ENCODE assay signal across 24 cellular contexts in the genomic region with DNA sequence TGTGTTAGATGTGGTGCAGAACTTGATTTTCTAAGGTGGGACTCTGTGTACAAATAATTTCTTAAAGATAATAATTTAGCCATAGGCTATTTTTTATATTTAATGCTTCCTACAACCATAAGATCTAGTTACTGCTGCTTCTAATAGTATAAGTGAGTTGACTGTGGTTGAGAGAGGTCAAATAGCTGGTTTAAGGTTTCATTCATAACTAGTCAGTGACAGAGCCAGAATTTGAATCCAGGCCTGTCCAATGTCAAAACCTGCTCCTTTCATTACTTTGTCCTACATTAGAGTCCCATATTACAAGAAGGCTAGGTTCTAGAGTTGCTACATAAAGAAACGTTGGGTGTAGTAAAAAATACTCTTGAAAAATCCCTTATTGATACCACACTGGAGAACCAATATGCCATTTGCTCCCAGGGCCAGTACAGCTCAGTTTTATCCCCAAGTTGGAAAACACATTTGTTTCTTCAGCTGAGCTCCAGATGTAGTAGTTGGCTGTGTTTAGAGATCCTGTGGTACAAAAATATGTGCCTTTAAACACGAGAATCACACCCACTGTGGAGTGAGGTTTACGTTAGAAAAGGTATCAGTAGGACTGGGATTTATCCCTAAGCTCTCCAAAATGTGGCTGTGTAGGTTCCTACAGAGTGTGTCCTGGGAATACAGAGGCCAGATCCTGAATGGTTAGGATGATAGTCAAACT.
DNase-seq lines count a peak whose midpoint lies in the region; ATAC-seq, FAIRE-seq and TF ChIP-seq lines count a peak whose summit lies in the region.
"Had no signal": no experiment of that assay in that cellular context is flagged by ENCODE, and none has a peak within 500 bp of the region (broad histone marks: within the 10 kb centered on the region; RNA-seq: fewer than 3 reads in every experiment).

No MANE protein-coding gene starts in this region.

- H3K27me3 ChIP-seq in astrocyte (ENCODE audit: insufficient read depth, low read length), result no peaks in the 10 kb centered on the region
- H3K27me3 ChIP-seq in fibroblast of lung (ENCODE audit: control insufficient read depth, insufficient read depth, low read length), result no peaks in the 10 kb centered on the region
- H3K27me3 ChIP-seq in stomach, result no peaks in the 10 kb centered on the region
- H3K27me3 ChIP-seq in lower lobe of right lung (ENCODE audit: low read depth), result no peaks in the 10 kb centered on the region
- H3K27me3 ChIP-seq in HAP-1 (ENCODE audit: low read depth), result no peaks in the 10 kb centered on the region
- H3K27me3 ChIP-seq: hepatocyte had no signal

- intact Hi-C loops in stomach (cut with DNase I; ENCODE audit: low total_unique reads), result no loop called here
- intact Hi-C loops in lower lobe of right lung (cut with DNase I), result no loop called here

- no peaks in the 10 kb centered on the region for H3K79me2 ChIP-seq in astrocyte (ENCODE audit: insufficient read depth, low read length)
- no peaks in the 10 kb centered on the region for H3K79me2 ChIP-seq in fibroblast of lung (ENCODE audit: control insufficient read depth, insufficient read depth, low read length)
- H3K79me2 ChIP-seq: hepatocyte had no signal

- H3K36me3 Mint-ChIP-seq in astrocyte (ENCODE audit: low read depth, unreplicated experiment), result no peaks in the 10 kb centered on the region
- H3K36me3 Mint-ChIP-seq: CD8-positive, alpha-beta T cell; T-cell had no signal

- H3K4me2 ChIP-seq in astrocyte (ENCODE audit: low read length) (peak overlapping the region; percentile 5), fibroblast of lung (ENCODE audit: extremely low read depth, insufficient read depth, low read length) (no peak overlapping the region)
- H3K4me2 ChIP-seq: GM23338, hepatocyte had no signal

- H3K9me3 ChIP-seq in astrocyte (ENCODE audit: insufficient read depth, low read depth, low read length) (no peaks in the 10 kb centered on the region), fibroblast of lung (ENCODE audit: control insufficient read depth, insufficient read depth, low read depth, low read length) (no peaks in the 10 kb centered on the region), stomach (no peaks in the 10 kb centered on the region), lower lobe of right lung (no peaks in the 10 kb centered on the region), HAP-1 (no peaks in the 10 kb centered on the region)

- 34 to 58% (median 41%) methylated on average over 3 of the region's 3 CpGs for WGBS in stomach, 5 donors

- H3K27me3 Mint-ChIP-seq in astrocyte (ENCODE audit: low read depth, unreplicated experiment), result no peaks in the 10 kb centered on the region
- H3K27me3 Mint-ChIP-seq: activated CD4-positive, alpha-beta T cell treated with anti-CD3 and anti-CD28 coated beads, Interleukin-2, amount 10 ng/mL, durations not matched to agents 7 days and 5 days had no signal

- H3K36me3 ChIP-seq in astrocyte (ENCODE audit: insufficient read depth, low read length) (no peaks in the 10 kb centered on the region), fibroblast of lung (ENCODE audit: control insufficient read depth, insufficient read depth, low read length) (no peaks in the 10 kb centered on the region), stomach (no peaks in the 10 kb centered on the region), lower lobe of right lung (no peaks in the 10 kb centered on the region), HAP-1 (replicated peaks) (no peaks in the 10 kb centered on the region)

- no peaks in the 10 kb centered on the region for H4K20me1 ChIP-seq in astrocyte (ENCODE audit: insufficient read depth, low read length)
- H4K20me1 ChIP-seq in fibroblast of lung (ENCODE audit: control insufficient read depth, extremely low read depth, insufficient read depth, low read length), result no peaks in the 10 kb centered on the region

- TF ChIP-seq EP300 in stomach (IDR thresholded peaks at IDR 0.05), result no peak

- no peak overlapping the region for H3K27ac Mint-ChIP-seq in astrocyte (ENCODE audit: unreplicated experiment)
- H3K27ac Mint-ChIP-seq: activated CD4-positive, alpha-beta T cell treated with anti-CD3 and anti-CD28 coated beads, Interleukin-2, amount 10 ng/mL, durations not matched to agents 7 days and 5 days; activated T-helper 2 cell treated with anti-CD3 and anti-CD28 coated beads, Interferon-gamma antibody, Interleukin-2, Interleukin-4, amounts not matched to agents 10 μg/mL and 5 μg/mL and 100 μg/mL, durations not matched to agents 14 hours and 24 hours and 36 hours; CD8-positive, alpha-beta T cell; GM23338; T-cell had no signal

- in situ Hi-C loops in HAP-1 (cut with MboI; ENCODE audit: low sequenced_read_pairs), result no loop called here

- ATAC-seq in lower lobe of right lung, result no peak
- ATAC-seq: CD8-positive, alpha-beta T cell; GM23338; T-cell had no signal

- DNase-seq in AG20443 (ENCODE audit: low spot score), result peak; percentile 32
- peak; percentile 81 for DNase-seq in astrocyte (ENCODE audit: low read depth)
- peak; percentile 73 to 81 for DNase-seq in fibroblast of lung (ENCODE audit: low read depth in 2 of 2)
- DNase-seq in stomach, result no peak
- DNase-seq in cerebellar cortex (ENCODE audit: low spot score), result no peak
- no peak for DNase-seq in GOT3 (lab: John Stamatoyannopoulos, UW)
- no peak for DNase-seq in lower lobe of right lung
- DNase-seq in HAP-1 (ENCODE audit: low spot score in 2 of 2), result no peak
- DNase-seq: activated CD4-positive, alpha-beta T cell treated with anti-CD3 and anti-CD28 coated beads, Interleukin-2, amount 10 ng/mL, durations not matched to agents 7 days and 5 days; CD8-positive, alpha-beta T cell; effector memory CD4-positive, alpha-beta T cell; NCI-H1694 treated with DMSO at 0.1 percent for 48 hours; NCI-H82; retina; Right ventricle myocardium superior; stimulated activated CD8-positive, alpha-beta memory T cell treated with anti-CD3 and anti-CD28 coated beads, Interleukin-4, amount 100 ng/mL, for 48 hours; T-cell had no signal

- peaks cover 7% of the 10 kb centered on the region for H3K4me1 Mint-ChIP-seq in astrocyte (ENCODE audit: low read depth, unreplicated experiment)
- H3K4me1 Mint-ChIP-seq: activated CD4-positive, alpha-beta T cell treated with anti-CD3 and anti-CD28 coated beads, Interleukin-2, amount 10 ng/mL, durations not matched to agents 7 days and 5 days; central memory CD8-positive, alpha-beta T cell; GM23338; T-cell had no signal

- H2AFZ ChIP-seq in astrocyte (ENCODE audit: low read depth, low read length), result no peak overlapping the region
- no peak overlapping the region for H2AFZ ChIP-seq in fibroblast of lung (ENCODE audit: low read length)
- H2AFZ ChIP-seq: GM23338, hepatocyte had no signal

- H3K9ac ChIP-seq in astrocyte (ENCODE audit: low read length) (no peak overlapping the region), fibroblast of lung (ENCODE audit: insufficient read depth, low read length) (no peak overlapping the region)

- TF ChIP-seq CTCF in astrocyte (IDR thresholded peaks at IDR 0.05; ENCODE audit: insufficient read depth, low read depth, low read length), result no peak
- no peak for TF ChIP-seq CTCF in fibroblast of lung (conservative IDR thresholded peaks at IDR 0.05 in 1 of 2, IDR thresholded peaks at IDR 0.05 in 1 of 2; ENCODE audit: low read depth in 1 of 2, low read length in 2 of 2)
- no peak for TF ChIP-seq CTCF in stomach (IDR thresholded peaks at IDR 0.05)
- TF ChIP-seq CTCF in lower lobe of right lung (IDR thresholded peaks at IDR 0.05), result no peak

- H3K4me3 Mint-ChIP-seq in astrocyte (ENCODE audit: unreplicated experiment), result no peak overlapping the region
- H3K4me3 Mint-ChIP-seq: activated CD4-positive, alpha-beta T cell treated with anti-CD3 and anti-CD28 coated beads, Interleukin-2, amount 10 ng/mL, durations not matched to agents 7 days and 5 days; CD8-positive, alpha-beta T cell; central memory CD8-positive, alpha-beta T cell; GM23338; T-cell had no signal

- FAIRE-seq in astrocyte (lab: Jason Lieb, UNC), result no peak
- FAIRE-seq: GM12891, islet of Langerhans had no signal

- peaks cover 3% of the 10 kb centered on the region for H3K4me1 ChIP-seq in astrocyte (ENCODE audit: insufficient read depth, low read length)
- no peaks in the 10 kb centered on the region for H3K4me1 ChIP-seq in fibroblast of lung (ENCODE audit: control insufficient read depth, extremely low read depth, insufficient read depth, low read length)
- peaks cover 5 to 21% (median 8%) of the 10 kb centered on the region in 4 donors for H3K4me1 ChIP-seq in stomach
- no peaks in the 10 kb centered on the region for H3K4me1 ChIP-seq in lower lobe of right lung
- H3K4me1 ChIP-seq in HAP-1, result no peaks in the 10 kb centered on the region

- H3K27ac ChIP-seq in astrocyte (ENCODE audit: low read depth, low read length), result no peak overlapping the region
- no peak overlapping the region for H3K27ac ChIP-seq in fibroblast of lung (ENCODE audit: insufficient read depth, low read length)
- H3K27ac ChIP-seq in stomach, result peak overlapping the region in 4 of 5 donors; percentile 68 to 79 (median 72)
- no peak overlapping the region for H3K27ac ChIP-seq in lower lobe of right lung
- H3K27ac ChIP-seq: hepatocyte had no signal

- H3K9me3 Mint-ChIP-seq in astrocyte (ENCODE audit: unreplicated experiment), result peaks cover 2% of the 10 kb centered on the region
- H3K9me3 Mint-ChIP-seq: activated CD4-positive, alpha-beta T cell treated with anti-CD3 and anti-CD28 coated beads, Interleukin-2, amount 10 ng/mL, durations not matched to agents 7 days and 5 days; activated T-helper 2 cell treated with anti-CD3 and anti-CD28 coated beads, Interferon-gamma antibody, Interleukin-2, Interleukin-4, amounts not matched to agents 10 μg/mL and 5 μg/mL and 100 μg/mL, durations not matched to agents 14 hours and 24 hours and 36 hours; CD8-positive, alpha-beta T cell; central memory CD8-positive, alpha-beta T cell; GM23338; T-cell had no signal

- no peak overlapping the region for H3K4me3 ChIP-seq in astrocyte (ENCODE audit: insufficient read depth, low read depth, low read length)
- no peak overlapping the region for H3K4me3 ChIP-seq in fibroblast of lung (replicated peaks in 1 of 4; ENCODE audit: control extremely low read depth in 1 of 4, insufficient read depth in 1 of 4, low read depth in 3 of 4, low read length in 4 of 4)
- H3K4me3 ChIP-seq in stomach, result no peak overlapping the region
- no peak overlapping the region for H3K4me3 ChIP-seq in lower lobe of right lung
- H3K4me3 ChIP-seq in HAP-1, result no peak overlapping the region
- H3K4me3 ChIP-seq: GM23338, hepatocyte, lung had no signal

- no peak for TF ChIP-seq POLR2A in stomach (IDR thresholded peaks at IDR 0.05)

Comparison
In these comparisons a context has a peak if more than half of its experiments do, and no peak if none do; other contexts are left out.
1. DNase-seq: peak in AG20443 (single experiment), astrocyte (single experiment) and fibroblast of lung (2 of 2); none in stomach (single experiment), cerebellar cortex (single experiment), GOT3 (single experiment), lower lobe of right lung (single experiment) and HAP-1 (0 of 2).
2. H3K27ac ChIP-seq: peak in stomach (4 of 5); none in astrocyte (single experiment), fibroblast of lung (single experiment) and lower lobe of right lung (single experiment).